Comparison of ENCODE assay signal across 25 cellular contexts in the genomic region with DNA sequence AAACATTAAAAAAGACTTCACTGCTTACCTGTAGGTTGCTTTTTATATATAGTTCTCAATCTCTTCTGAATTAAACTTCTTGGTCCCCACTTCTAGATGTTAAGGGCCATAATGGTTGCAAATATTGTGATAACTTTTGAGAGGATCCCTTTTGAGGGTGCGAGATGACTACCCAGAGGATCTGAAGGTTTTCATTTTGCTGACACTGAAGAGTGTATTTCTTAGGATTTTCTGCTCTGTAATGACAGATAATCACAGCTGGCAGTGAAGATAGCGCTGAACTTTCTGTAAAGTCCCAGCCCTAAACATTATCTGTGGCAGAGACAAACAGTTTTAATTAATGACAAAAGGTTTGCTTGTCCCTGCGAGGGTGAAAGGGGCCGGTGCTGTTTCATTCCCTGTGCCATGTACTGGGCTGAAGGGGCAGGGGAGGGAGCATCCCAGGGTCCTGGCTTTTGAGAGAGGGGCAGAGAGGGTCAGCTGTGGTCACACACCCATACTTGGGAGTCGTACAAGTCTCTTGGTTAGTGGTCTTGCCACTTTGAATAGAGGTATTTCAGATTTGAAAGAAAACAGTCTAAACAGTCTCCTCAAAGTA.
"Had no signal": no experiment of that assay in that cellular context is flagged by ENCODE, and none has a peak within 500 bp of the region (broad histone marks: within the 10 kb centered on the region; RNA-seq: fewer than 3 reads in every experiment).

No MANE protein-coding gene starts in this region.

- H3K9ac ChIP-seq: parathyroid adenoma had no signal

- H3K27ac ChIP-seq: epithelial cell of prostate, esophagus squamous epithelium, gastroesophageal sphincter, left lung, lower lobe of right lung, parathyroid adenoma, prostate gland, spleen, stomach had no signal

- H3K4me1 ChIP-seq: prostate gland had no signal

- ATAC-seq: gastroesophageal sphincter, left lung, lower lobe of right lung, sciatic nerve had no signal

- H3K4me3 ChIP-seq: dorsolateral prefrontal cortex, esophagus squamous epithelium, gastroesophageal sphincter, left lung, lower lobe of right lung, prostate gland, spleen, stomach had no signal

- FAIRE-seq: keratinocyte had no signal

- H3K9me3 ChIP-seq: esophagus squamous epithelium, gastroesophageal sphincter, left lung, lower lobe of right lung, prostate gland, spleen, stomach had no signal

- H3K27me3 ChIP-seq: esophagus squamous epithelium, gastroesophageal sphincter, left lung, stomach had no signal

- DNase-seq: cortex of kidney; dorsolateral prefrontal cortex; effector CD8-positive, alpha-beta T cell; esophagus squamous epithelium; foreskin fibroblast; glutamatergic neuron; immature natural killer cell; left lung; lower lobe of right lung; mesendoderm; naive B cell; occipital lobe; spleen; stimulated activated CD4-positive, alpha-beta T cell treated with anti-CD3 and anti-CD28 coated beads, Interleukin-2, amount 100 ng/mL, for 24 hours; stimulated activated CD4-positive, alpha-beta T cell treated with anti-CD3 and anti-CD28 coated beads, Interleukin-4, amount 100 ng/mL, for 4 hours; stimulated activated naive CD4-positive, alpha-beta T cell; stomach; substantia nigra; trophoblast cell had no signal

- H3K36me3 ChIP-seq: esophagus squamous epithelium, gastroesophageal sphincter, left lung, lower lobe of right lung, prostate gland, spleen, stomach had no signal

- H2AFZ ChIP-seq: parathyroid adenoma had no signal
